ENCODE assay signal across 21 cellular contexts in genomic region chr17:55134486-55135157, GRCh38.
DNase-seq lines count a peak whose midpoint lies in the region; TF ChIP-seq lines count a peak whose summit lies in the region.
"Had no signal": no experiment of that assay in that cellular context is flagged by ENCODE, and none has a peak within 500 bp of the region (broad histone marks: within the 10 kb centered on the region; RNA-seq: fewer than 3 reads in every experiment).

No MANE protein-coding gene starts in this region.

- TF ChIP-seq CTCF in astrocyte of the spinal cord (IDR thresholded peaks at IDR 0.05; ENCODE audit: low read depth, low read length) (no peak), fibroblast of the aortic adventitia (IDR thresholded peaks at IDR 0.05; ENCODE audit: insufficient read depth, low read length) (no peak)

- in situ Hi-C loops in astrocyte of the spinal cord (cut with HindIII; ENCODE audit: low sequenced_read_pairs) = no loop called here

- H3K4me3 ChIP-seq in astrocyte of the spinal cord (ENCODE audit: low read depth, low read length) = no peak overlapping the region
- no peak overlapping the region for H3K4me3 ChIP-seq in fibroblast of the aortic adventitia (ENCODE audit: low read depth, low read length)
- H3K4me3 ChIP-seq: BLaER1, GM12878 had no signal

- DNase-seq in AG08395 (ENCODE audit: low spot score) (peak; percentile 5), HCEC 1CT (peak; percentile 35), astrocyte of the spinal cord (ENCODE audit: low read depth, low spot score) (peak; percentile 25), fibroblast of the aortic adventitia (ENCODE audit: low read depth) (peak; percentile 8), NCI-H748 treated with DMSO at 0.1 percent for 48 hours (lab: John Stamatoyannopoulos, UW) (no peak), SK-N-DZ (ENCODE audit: low spot score) (no peak)
- DNase-seq in activated effector memory CD4-positive, alpha-beta T cell treated with anti-CD3 and anti-CD28 coated beads, Interleukin-2, amount 50 U/mL, for 16 hours = no peak
- no peak for DNase-seq in activated CD4-positive, CD25-positive, alpha-beta regulatory T cell (lab: John Stamatoyannopoulos, UW)
- DNase-seq: 8988T; CD8-positive, alpha-beta T cell; GOT3; HFFc6; Karpas-422; MM.1S; NCI-H1105; NCI-H187; NCI-H345; NCI-H526 treated with DMSO at 0.1 percent for 48 hours; SHP77 treated with DMSO at 0.1 percent for 48 hours had no signal

Comparison
In these comparisons a context has a peak if more than half of its experiments do, and no peak if none do; other contexts are left out.
1. DNase-seq: peak in AG08395 (single experiment), HCEC 1CT (single experiment), astrocyte of the spinal cord (single experiment) and fibroblast of the aortic adventitia (single experiment); none in NCI-H748 treated with DMSO at 0.1 percent for 48 hours (single experiment), SK-N-DZ (single experiment), activated effector memory CD4-positive, alpha-beta T cell treated with anti-CD3 and anti-CD28 coated beads, Interleukin-2, amount 50 U/mL, for 16 hours (single experiment) and activated CD4-positive, CD25-positive, alpha-beta regulatory T cell (0 of 4).